ENCODE assay signal across 27 cellular contexts in the genomic region with DNA sequence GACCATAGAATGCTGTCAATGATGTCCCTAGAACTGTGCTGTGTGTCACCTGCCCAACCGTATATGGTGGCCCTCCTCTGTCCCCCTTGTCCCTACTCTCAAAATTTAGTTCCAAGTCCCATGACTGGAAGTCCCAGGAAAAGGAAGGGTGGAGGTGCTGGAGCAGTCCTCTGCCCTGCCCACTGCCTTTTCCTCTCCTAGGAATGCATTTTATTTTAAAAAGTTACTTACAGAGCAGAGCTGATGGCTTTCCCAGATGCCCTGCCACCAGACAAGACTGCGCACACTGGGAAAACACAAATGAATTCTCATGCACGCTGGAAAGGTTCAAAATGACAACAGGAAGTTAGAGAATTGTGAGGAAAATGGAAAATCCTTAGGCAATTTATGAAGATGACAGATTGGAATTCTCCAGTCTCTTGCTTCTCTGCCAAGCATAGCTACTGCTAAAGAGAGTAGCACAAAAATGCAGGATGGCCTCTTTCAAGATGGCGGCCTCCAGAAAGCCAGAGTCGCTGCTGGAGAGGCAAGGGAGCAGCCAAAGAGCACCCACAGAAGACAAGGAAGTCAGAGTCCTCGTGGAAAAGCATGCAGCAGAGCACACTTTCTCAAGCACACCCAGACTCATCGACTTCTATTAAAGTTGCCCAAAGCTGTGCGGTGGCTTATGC.
"Had no signal": no experiment of that assay in that cellular context is flagged by ENCODE, and none has a peak within 500 bp of the region (broad histone marks: within the 10 kb centered on the region; RNA-seq: fewer than 3 reads in every experiment).

No MANE protein-coding gene starts in this region.

- DNase-seq: hypothalamus; immature natural killer cell; kidney; left colon; midbrain; mucosa of descending colon; naive thymus-derived CD4-positive, alpha-beta T cell; nucleus accumbens; pancreas; posterior cingulate gyrus; retina; stimulated activated CD4-positive, alpha-beta T cell treated with anti-CD3 and anti-CD28 coated beads, Interleukin-12 subunit alpha, Interleukin-12 subunit beta, amount 100 ng/mL, for 4 hours; stimulated activated CD4-positive, alpha-beta T cell treated with anti-CD3 and anti-CD28 coated beads, Interleukin-15, amount 100 ng/mL, for 24 hours; stimulated activated CD4-positive, alpha-beta T cell treated with anti-CD3 and anti-CD28 coated beads, Interleukin-2, amount 100 ng/mL, for 24 hours; stimulated activated CD4-positive, alpha-beta T cell treated with anti-CD3 and anti-CD28 coated beads, Interleukin-4, amount 100 ng/mL, for 1 hour; stimulated activated naive CD8-positive, alpha-beta T cell treated with anti-CD3 and anti-CD28 coated beads, Interleukin-15, Interleukin-2, amounts not matched to agents 100 U/mL and 50 U/mL, for 24 hours; stomach; testis; tibial artery; trophoblast cell; upper lobe of right lung had no signal

- H3K4me3 Mint-ChIP-seq: immature natural killer cell; naive thymus-derived CD4-positive, alpha-beta T cell; natural killer cell treated with Interleukin-12 subunit alpha and Interleukin-12 subunit beta and Interleukin-15 and Interleukin-18, amount 100 ng/mL, for 72 hours; stimulated activated naive B cell treated with anti-CD40 and anti-IgM and Interleukin-4, amounts not matched to agents 10 μg/mL and 1 μg/mL and 100 μg/mL, for 72 hours had no signal

- H3K4me1 Mint-ChIP-seq: immature natural killer cell; naive thymus-derived CD4-positive, alpha-beta T cell had no signal

- H3K27ac ChIP-seq: pancreas, prostate gland, skin epidermis, stomach, testis, upper lobe of right lung had no signal

- H3K36me3 ChIP-seq: pancreas, prostate gland, stomach, tibial artery, upper lobe of right lung had no signal

- H3K4me1 ChIP-seq: pancreas, prostate gland, testis, upper lobe of right lung had no signal

- H3K27ac Mint-ChIP-seq: immature natural killer cell; naive thymus-derived CD4-positive, alpha-beta T cell; natural killer cell treated with Interleukin-12 subunit alpha and Interleukin-12 subunit beta and Interleukin-15 and Interleukin-18, amount 100 ng/mL, for 72 hours; stimulated activated naive B cell treated with anti-CD40 and anti-IgM and Interleukin-4, amounts not matched to agents 10 μg/mL and 1 μg/mL and 100 μg/mL, for 72 hours had no signal

- H3K36me3 Mint-ChIP-seq: immature natural killer cell; naive thymus-derived CD4-positive, alpha-beta T cell; natural killer cell treated with Interleukin-12 subunit alpha and Interleukin-12 subunit beta and Interleukin-15 and Interleukin-18, amount 100 ng/mL, for 72 hours; stimulated activated naive B cell treated with anti-CD40 and anti-IgM and Interleukin-4, amounts not matched to agents 10 μg/mL and 1 μg/mL and 100 μg/mL, for 72 hours had no signal

- H3K27me3 ChIP-seq: pancreas, stomach, testis, tibial artery, upper lobe of right lung had no signal

- H3K4me3 ChIP-seq: lung, mucosa of descending colon, pancreas, prostate gland, skin epidermis, stomach, testis, tibial artery, upper lobe of right lung had no signal

- H3K9me3 Mint-ChIP-seq: immature natural killer cell; natural killer cell treated with Interleukin-12 subunit alpha and Interleukin-12 subunit beta and Interleukin-15 and Interleukin-18, amount 100 ng/mL, for 72 hours; stimulated activated naive B cell treated with anti-CD40 and anti-IgM and Interleukin-4, amounts not matched to agents 10 μg/mL and 1 μg/mL and 100 μg/mL, for 72 hours had no signal

- ATAC-seq: left colon; mucosa of descending colon; naive thymus-derived CD4-positive, alpha-beta T cell; natural killer cell treated with Interleukin-12 subunit alpha and Interleukin-12 subunit beta and Interleukin-15 and Interleukin-18, amount 100 ng/mL, for 72 hours; pancreas; sciatic nerve; upper lobe of right lung had no signal

- H3K9me3 ChIP-seq: mucosa of descending colon, pancreas, prostate gland, stomach, testis, tibial artery, upper lobe of right lung had no signal
